Comparison of ENCODE assay signal across 9 cellular contexts in the genomic region with DNA sequence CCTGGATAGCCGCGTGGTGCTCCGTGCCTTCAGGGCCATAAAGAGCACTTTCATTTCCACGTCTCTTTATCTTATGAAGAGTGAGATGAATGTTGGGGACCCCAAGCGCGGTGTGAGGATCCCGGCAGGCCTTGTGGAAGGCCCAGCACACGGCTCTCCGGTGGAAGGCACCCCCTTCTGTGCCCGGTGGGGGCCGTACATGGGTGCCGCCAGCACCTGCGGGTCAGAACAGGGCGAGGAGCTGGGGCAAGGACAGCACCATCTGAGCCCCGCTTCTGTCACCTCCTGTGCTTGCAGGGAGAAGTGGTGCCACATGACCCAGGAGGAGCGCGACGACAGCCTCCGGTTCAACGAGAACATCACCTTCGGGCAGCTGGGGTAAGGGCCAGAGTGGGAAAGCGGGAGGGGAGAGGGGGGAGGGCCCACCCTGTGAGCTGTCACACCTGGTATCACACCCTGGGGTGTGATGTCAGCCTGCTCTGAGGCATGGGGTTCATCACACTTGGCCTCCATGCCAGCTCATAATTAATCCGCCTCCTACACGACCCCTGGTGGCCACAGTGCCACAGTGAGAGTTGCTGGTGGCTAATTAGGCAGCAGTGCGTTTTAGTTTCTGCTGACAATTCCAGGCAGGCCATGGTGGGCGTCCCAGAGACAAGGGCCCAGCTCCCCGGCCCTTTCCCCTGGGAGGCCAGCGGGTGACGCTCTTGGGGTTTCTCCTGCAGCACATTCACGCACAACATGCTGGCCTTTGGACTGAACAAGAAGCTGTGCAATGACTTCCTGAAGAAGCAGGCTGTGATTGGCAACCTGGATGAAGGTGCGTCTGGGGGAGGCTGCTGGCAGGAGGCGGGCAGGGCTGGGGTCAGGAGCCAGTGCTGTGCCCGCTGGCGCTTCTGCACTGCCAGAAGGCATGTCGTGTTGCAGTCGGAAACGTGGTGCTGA. TPM values are rescaled to one million over a fixed set of nuclear protein-coding genes. Genes with fewer than 3 reads are reported as not detected.
A peak's percentile ranks its signal among the peaks of the same experiment; 100 is the strongest.
DNase-seq lines count a peak whose midpoint lies in the region; ATAC-seq, FAIRE-seq and TF ChIP-seq lines count a peak whose summit lies in the region.
"Had no signal": no experiment of that assay in that cellular context is flagged by ENCODE, and none has a peak within 500 bp of the region (broad histone marks: within the 10 kb centered on the region; RNA-seq: fewer than 3 reads in every experiment).

No MANE protein-coding gene starts in this region.

- CTCF ChIA-PET in activated CD8-positive, alpha-beta memory T cell treated with anti-CD3 and anti-CD28 coated beads, Interleukin-2, amount 10 ng/mL, durations not matched to agents 7 days and 5 days (lab: Charles Lee): interaction anchor here (0.6 to 4.1 kb wide), 29 partner anchors 9 to 464 kb away, joined by 3 to 43 read pairs (median 5); partner anchors contain the start of genes KIAA0513 and ZDHHC7

- no peaks in the 10 kb centered on the region for H3K36me3 Mint-ChIP-seq in activated CD8-positive, alpha-beta memory T cell treated with anti-CD3 and anti-CD28 coated beads, Interleukin-2, amount 10 ng/mL, durations not matched to agents 7 days and 5 days
- peaks cover 0 to 5% (median 2%) of the 10 kb centered on the region in 3 donors for H3K36me3 Mint-ChIP-seq in naive thymus-derived CD8-positive, alpha-beta T cell

- no peak overlapping the region for H3K4me3 Mint-ChIP-seq in activated CD8-positive, alpha-beta memory T cell treated with anti-CD3 and anti-CD28 coated beads, Interleukin-2, amount 10 ng/mL, durations not matched to agents 7 days and 5 days
- H3K4me3 Mint-ChIP-seq in naive thymus-derived CD8-positive, alpha-beta T cell: no peak overlapping the region

- FAIRE-seq in D721Med (lab: Jason Lieb, UNC): no peak

- TF ChIP-seq CTCF in D721Med (IDR thresholded peaks at IDR 0.05; ENCODE audit: insufficient read depth, missing control alignments) (peak; percentile 87), HFF-Myc (IDR thresholded peaks at IDR 0.05; ENCODE audit: low read depth, low read length, missing control alignments) (peak; percentile 49), epithelial cell of proximal tubule (conservative IDR thresholded peaks at IDR 0.05; ENCODE audit: low read depth, low read length) (peak; percentile 79)

- no peak overlapping the region for H3K27ac Mint-ChIP-seq in activated CD8-positive, alpha-beta memory T cell treated with anti-CD3 and anti-CD28 coated beads, Interleukin-2, amount 10 ng/mL, durations not matched to agents 7 days and 5 days
- peak overlapping the region in 5 of 10 donors; percentile 21 to 69 (median 34) for H3K27ac Mint-ChIP-seq in naive thymus-derived CD8-positive, alpha-beta T cell

- peak; percentile 91 for ATAC-seq in activated CD8-positive, alpha-beta memory T cell treated with anti-CD3 and anti-CD28 coated beads, Interleukin-2, amount 10 ng/mL, durations not matched to agents 7 days and 5 days
- ATAC-seq in naive thymus-derived CD8-positive, alpha-beta T cell: peak; percentile 78 to 90
- ATAC-seq in GM21576 (IDR thresholded peaks at IDR 0.05; ENCODE audit: unreplicated experiment): no peak

- no peaks in the 10 kb centered on the region for H3K9me3 Mint-ChIP-seq in activated CD8-positive, alpha-beta memory T cell treated with anti-CD3 and anti-CD28 coated beads, Interleukin-2, amount 10 ng/mL, durations not matched to agents 7 days and 5 days (ENCODE audit: low read depth)
- H3K9me3 Mint-ChIP-seq in naive thymus-derived CD8-positive, alpha-beta T cell: no peaks in the 10 kb centered on the region

- H3K4me3 ChIP-seq in HFF-Myc (replicated peaks; ENCODE audit: low read depth, low read length) (no peak overlapping the region), epithelial cell of proximal tubule (ENCODE audit: low read depth, low read length) (no peak overlapping the region)

- H3K27me3 Mint-ChIP-seq in activated CD8-positive, alpha-beta memory T cell treated with anti-CD3 and anti-CD28 coated beads, Interleukin-2, amount 10 ng/mL, durations not matched to agents 7 days and 5 days: no peaks in the 10 kb centered on the region
- no peaks in the 10 kb centered on the region for H3K27me3 Mint-ChIP-seq in naive thymus-derived CD8-positive, alpha-beta T cell

- DNase-seq in D721Med (ENCODE audit: insufficient read length, low spot score) (peak; percentile 85), HFF-Myc (ENCODE audit: extremely low read depth, low read depth) (no peak), NOMO-1 treated with DMSO at 0.1 percent for 48 hours (lab: John Stamatoyannopoulos, UW; ENCODE audit: unreplicated experiment) (peak; percentile 55), epithelial cell of proximal tubule (ENCODE audit: low read depth) (peak; percentile 3)
- DNase-seq in activated CD8-positive, alpha-beta memory T cell treated with anti-CD3 and anti-CD28 coated beads, Interleukin-2, amount 10 ng/mL, durations not matched to agents 7 days and 5 days: peak; percentile 88
- peak; percentile 48 to 87 (median 72) for DNase-seq in naive thymus-derived CD8-positive, alpha-beta T cell
- peak; percentile 48 to 78 (median 64) for DNase-seq in stimulated activated naive CD4-positive, alpha-beta T cell (lab: John Stamatoyannopoulos, UW)

- peaks cover 9% of the 10 kb centered on the region for H3K4me1 Mint-ChIP-seq in activated CD8-positive, alpha-beta memory T cell treated with anti-CD3 and anti-CD28 coated beads, Interleukin-2, amount 10 ng/mL, durations not matched to agents 7 days and 5 days
- H3K4me1 Mint-ChIP-seq in naive thymus-derived CD8-positive, alpha-beta T cell: peaks cover 6 to 43% (median 37%) of the 10 kb centered on the region in 4 donors

- POLR2A ChIA-PET in naive thymus-derived CD8-positive, alpha-beta T cell (lab: Charles Lee): interaction anchor here (0.5 to 1.6 kb wide), 6 partner anchors 18 to 75 kb away, joined by 3 to 17 read pairs (median 9); partner anchors contain the start of genes KIAA0513 and ZDHHC7

RNA-seq across cellular contexts. Expression of gene CIBAR2, which starts 25.7 kb away (rescaled TPM):
- total RNA-seq in activated CD8-positive, alpha-beta memory T cell treated with anti-CD3 and anti-CD28 coated beads, Interleukin-2, amount 10 ng/mL, durations not matched to agents 7 days and 5 days: not detected
- total RNA-seq in epithelial cell of proximal tubule: not detected in 2 replicates
- total RNA-seq in naive thymus-derived CD8-positive, alpha-beta T cell: not detected
- polyA plus RNA-seq in naive thymus-derived CD8-positive, alpha-beta T cell: not detected
- polyA plus RNA-seq: adipose tissue had no signal

RNA-seq across cellular contexts. Expression of gene KIAA0513, which starts 59.0 kb away (rescaled TPM):
- 1 to 10 TPM; 7.9 to 9.6 TPM for total RNA-seq in activated CD8-positive, alpha-beta memory T cell treated with anti-CD3 and anti-CD28 coated beads, Interleukin-2, amount 10 ng/mL, durations not matched to agents 7 days and 5 days
- total RNA-seq in epithelial cell of proximal tubule: 6.8 and 12.5 TPM in 2 replicates
- total RNA-seq in naive thymus-derived CD8-positive, alpha-beta T cell: 10 to 100 TPM; 13.0 to 15.1 TPM
- polyA plus RNA-seq in naive thymus-derived CD8-positive, alpha-beta T cell: 10 to 100 TPM in 1 of 3 donors, 1 to 10 TPM in 2; 4.5 to 12.1 (median 7.8) TPM
